22 cellular contexts compared by ENCODE assay signal in the genomic region with DNA sequence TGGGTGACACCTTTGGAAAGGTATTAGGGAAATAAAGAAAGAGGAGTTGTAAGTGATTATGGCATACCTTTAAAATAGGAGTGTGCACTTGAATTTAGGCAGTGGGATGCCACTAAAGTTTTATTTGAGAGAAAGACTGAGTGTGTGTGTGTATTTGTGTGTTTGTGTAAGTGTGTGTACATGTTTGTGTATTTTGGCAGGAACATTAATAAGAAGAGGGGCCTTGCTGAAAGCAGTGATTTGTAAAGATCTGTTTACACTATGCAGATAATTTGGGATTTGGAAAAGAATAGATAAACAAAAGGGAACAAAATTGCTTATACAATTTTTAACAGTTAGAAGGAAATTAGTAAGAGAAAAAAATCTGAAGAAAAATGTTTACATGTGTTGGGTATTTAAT.
A peak's percentile ranks its signal among the peaks of the same experiment; 100 is the strongest.
DNase-seq lines count a peak whose midpoint lies in the region; ATAC-seq, FAIRE-seq and TF ChIP-seq lines count a peak whose summit lies in the region.
"Had no signal": no experiment of that assay in that cellular context is flagged by ENCODE, and none has a peak within 500 bp of the region (broad histone marks: within the 10 kb centered on the region; RNA-seq: fewer than 3 reads in every experiment).

No MANE protein-coding gene starts in this region.

- peak; percentile 21 for FAIRE-seq in endothelial cell of umbilical vein (lab: Jason Lieb, UNC)
- FAIRE-seq: A549, D721Med, G401.6, GM18507 had no signal

- H3K4me2 ChIP-seq in endothelial cell of umbilical vein (ENCODE audit: insufficient read depth, low read length): no peak overlapping the region
- H3K4me2 ChIP-seq: A549, BLaER1 had no signal

- dilution Hi-C loops in endothelial cell of umbilical vein (cut with MboI; ENCODE audit: extremely low pct_ligation_motif_present, low sequenced_read_pairs): no loop called here

- peaks cover 11% of the 10 kb centered on the region for H3K9me3 Mint-ChIP-seq in CD8-positive, alpha-beta T cell

- no peak overlapping the region for H2AFZ ChIP-seq in endothelial cell of umbilical vein (ENCODE audit: low read depth, low read length)

- no peaks in the 10 kb centered on the region for H3K36me3 ChIP-seq in CD8-positive, alpha-beta T cell (ENCODE audit: insufficient read depth, low read length)
- H3K36me3 ChIP-seq in endothelial cell of umbilical vein (ENCODE audit: control insufficient read depth in 2 of 2, extremely low read depth in 1 of 2, insufficient read depth in 2 of 2, low read length in 2 of 2) (no peaks in the 10 kb centered on the region), A673 (ENCODE audit: insufficient read depth, low read length, poor library complexity, severe bottlenecking) (no peaks in the 10 kb centered on the region)
- H3K36me3 ChIP-seq: BE2C, BLaER1 had no signal

- no TSS peak for BruUV-seq in endothelial cell of umbilical vein (replicated peaks; lab: Mats Ljungman, UMichigan)
- no TSS peak for BruUV-seq in A673 (replicated peaks; lab: Mats Ljungman, UMichigan)

- no peaks in the 10 kb centered on the region for H3K27me3 ChIP-seq in CD8-positive, alpha-beta T cell (ENCODE audit: insufficient read depth, low read length)
- H3K27me3 ChIP-seq in endothelial cell of umbilical vein (ENCODE audit: control insufficient read depth in 2 of 2, insufficient read depth in 2 of 2, low read length in 2 of 2) (no peaks in the 10 kb centered on the region), A673 (replicated peaks; ENCODE audit: insufficient read depth, low read depth, low read length, poor library complexity) (no peaks in the 10 kb centered on the region)
- H3K27me3 ChIP-seq: BE2C, BLaER1 had no signal

- no peaks in the 10 kb centered on the region for H3K4me1 ChIP-seq in CD8-positive, alpha-beta T cell (ENCODE audit: insufficient read depth, low read length)
- H3K4me1 ChIP-seq in endothelial cell of umbilical vein (ENCODE audit: control insufficient read depth, extremely low read depth, insufficient read depth, low read length) (no peaks in the 10 kb centered on the region), A673 (ENCODE audit: insufficient read depth, low read length, poor library complexity, severe bottlenecking) (no peaks in the 10 kb centered on the region)
- H3K4me1 ChIP-seq: A549, BE2C, BLaER1, Caco-2 had no signal

- H3K9me1 ChIP-seq in endothelial cell of umbilical vein (replicated peaks; ENCODE audit: control insufficient read depth, extremely low read depth, insufficient read depth, low read length): no peaks in the 10 kb centered on the region

- no peak overlapping the region for H3K4me3 Mint-ChIP-seq in CD8-positive, alpha-beta T cell
- H3K4me3 Mint-ChIP-seq: CD14-positive monocyte; CD4-positive, alpha-beta memory T cell; CD4-positive, CD25-positive, alpha-beta regulatory T cell had no signal

- no peak for DNase-seq in CD8-positive, alpha-beta T cell
- DNase-seq in LNCaP clone FGC (ENCODE audit: low read depth): peak; percentile 82
- no peak for DNase-seq in endothelial cell of umbilical vein (ENCODE audit: low read depth, low spot score)
- no peak for DNase-seq in NCI-H524 (lab: John Stamatoyannopoulos, UW)
- no peak for DNase-seq in A673 (ENCODE audit: low spot score)
- DNase-seq in effector CD8-positive, alpha-beta T cell (lab: John Stamatoyannopoulos, UW): no peak
- DNase-seq: ACHN; BE2C; C1 segment of cervical spinal cord; Caco-2; Calu3; CD4-positive, alpha-beta memory T cell; CD4-positive, CD25-positive, alpha-beta regulatory T cell; DMS79 treated with DMSO at 0.1 percent for 48 hours; GF-D8 had no signal

- H3K4me1 Mint-ChIP-seq in CD8-positive, alpha-beta T cell (ENCODE audit: low read depth): no peaks in the 10 kb centered on the region

- H3K9ac ChIP-seq in endothelial cell of umbilical vein (replicated peaks; ENCODE audit: extremely low read depth, insufficient read depth, low read length): no peak overlapping the region
- H3K9ac ChIP-seq: BLaER1 had no signal

- peak overlapping the region; percentile 53 for H3K27ac Mint-ChIP-seq in CD8-positive, alpha-beta T cell
- H3K27ac Mint-ChIP-seq: CD14-positive monocyte; CD4-positive, alpha-beta memory T cell; CD4-positive, CD25-positive, alpha-beta regulatory T cell had no signal

- no peaks in the 10 kb centered on the region for H3K27me3 Mint-ChIP-seq in CD8-positive, alpha-beta T cell (ENCODE audit: low read depth)
- H3K27me3 Mint-ChIP-seq: CD4-positive, alpha-beta memory T cell; CD4-positive, CD25-positive, alpha-beta regulatory T cell had no signal

- POLR2A ChIA-PET in CD8-positive, alpha-beta T cell (lab: Charles Lee): no interaction called here
- POLR2A ChIA-PET in endothelial cell of umbilical vein (lab: Charles Lee) (no interaction called here), A673 (lab: Charles Lee; ENCODE audit: low non-redundant PET) (no interaction called here)

- no peaks in the 10 kb centered on the region for H3K79me2 ChIP-seq in endothelial cell of umbilical vein (ENCODE audit: control insufficient read depth, insufficient read depth, low read length)

- no peak for TF ChIP-seq POLR2A in endothelial cell of umbilical vein (IDR thresholded peaks at IDR 0.05; ENCODE audit: low read depth, low read length)

- CTCF ChIA-PET in CD8-positive, alpha-beta T cell (lab: Charles Lee): no interaction called here
- CTCF ChIA-PET in endothelial cell of umbilical vein (lab: Charles Lee) (interaction anchor here (1.0 kb wide), 1 partner anchor 306 kb away, joined by 3 read pairs; no protein-coding TSS in a partner anchor), A673 (lab: Charles Lee) (no interaction called here)

- intact Hi-C loops in CD8-positive, alpha-beta T cell (cut with DNase I, micrococcal nuclease): no loop called here
- intact Hi-C loops in endothelial cell of umbilical vein (cut with micrococcal nuclease): no loop called here
- intact Hi-C loops in A673 (cut with micrococcal nuclease; ENCODE audit: unreplicated experiment): no loop called here

- H3K4me3 ChIP-seq in CD8-positive, alpha-beta T cell (ENCODE audit: low read depth, low read length): no peak overlapping the region
- H3K4me3 ChIP-seq in LNCaP clone FGC (ENCODE audit: low read depth, low read length) (no peak overlapping the region), endothelial cell of umbilical vein (replicated peaks in 1 of 3; ENCODE audit: insufficient read depth in 1 of 3, low read depth in 1 of 3, low read length in 3 of 3) (no peak overlapping the region), A673 (ENCODE audit: low read depth, low read length, poor library complexity, severe bottlenecking) (no peak overlapping the region)
- H3K4me3 ChIP-seq: A549, BLaER1 had no signal

- ATAC-seq in CD8-positive, alpha-beta T cell: no peak
- ATAC-seq: A549 had no signal

- TF ChIP-seq CTCF in CD8-positive, alpha-beta T cell (IDR thresholded peaks at IDR 0.05): no peak
- TF ChIP-seq CTCF in LNCaP clone FGC (IDR thresholded peaks at IDR 0.05; ENCODE audit: control insufficient read depth, extremely low read depth, insufficient read depth) (no peak), endothelial cell of umbilical vein (IDR thresholded peaks at IDR 0.05; ENCODE audit: extremely low read depth in 1 of 2, insufficient read depth in 1 of 2, low read depth in 1 of 2, low read length in 2 of 2) (no peak), A673 (conservative IDR thresholded peaks at IDR 0.05; ENCODE audit: low read depth, low read length) (no peak)

- H3K36me3 Mint-ChIP-seq in CD8-positive, alpha-beta T cell: peaks cover 29% of the 10 kb centered on the region

- H3K27ac ChIP-seq in CD8-positive, alpha-beta T cell (ENCODE audit: low read depth, low read length): no peak overlapping the region
- H3K27ac ChIP-seq in endothelial cell of umbilical vein (ENCODE audit: insufficient read depth, low read depth, low read length) (no peak overlapping the region), A673 (ENCODE audit: low read depth, low read length, poor library complexity, severe bottlenecking) (no peak overlapping the region)
- H3K27ac ChIP-seq: 22Rv1, A549, BLaER1 had no signal

- H4K20me1 ChIP-seq in endothelial cell of umbilical vein (replicated peaks; ENCODE audit: control insufficient read depth, extremely low read depth, insufficient read depth, low read length): no peaks in the 10 kb centered on the region
- H4K20me1 ChIP-seq: BLaER1 had no signal

- no peaks in the 10 kb centered on the region for H3K9me3 ChIP-seq in CD8-positive, alpha-beta T cell (ENCODE audit: low read length)
- H3K9me3 ChIP-seq in endothelial cell of umbilical vein (replicated peaks; ENCODE audit: control insufficient read depth, insufficient read depth, low read length) (no peaks in the 10 kb centered on the region), A673 (ENCODE audit: low read depth, low read length, poor library complexity, severe bottlenecking) (no peaks in the 10 kb centered on the region)
- H3K9me3 ChIP-seq: A549, BE2C, BLaER1, Caco-2 had no signal

TF ChIP-seq in endothelial cell of umbilical vein, 7 proteins besides CTCF, POLR2A, EP300 and RAD21:
- TF ChIP-seq POLR2AphosphoS5 (IDR thresholded peaks at IDR 0.05; ENCODE audit: insufficient read depth, low read depth, low read length): no peak
- no peak for TF ChIP-seq FOS (IDR thresholded peaks at IDR 0.05; ENCODE audit: borderline replicate concordance, insufficient read depth, low read length)
- no peak for TF ChIP-seq MYC (IDR thresholded peaks at IDR 0.05; ENCODE audit: low read depth, low read length)
- TF ChIP-seq GATA2 (IDR thresholded peaks at IDR 0.05; ENCODE audit: insufficient read depth, insufficient read length, low read depth, low read length): no peak
- no peak for TF ChIP-seq MAX (IDR thresholded peaks at IDR 0.05; ENCODE audit: insufficient read depth, insufficient read length)
- no peak for TF ChIP-seq EZH2 (IDR thresholded peaks at IDR 0.05; ENCODE audit: borderline replicate concordance, low read depth, low read length, severe bottlenecking)
- TF ChIP-seq JUN (IDR thresholded peaks at IDR 0.05; ENCODE audit: borderline replicate concordance, insufficient read depth, insufficient read length, low read depth): no peak
